In genomic region chr14:103628221-103628683, GRCh38 we compare ENCODE assay signal across 8 cellular contexts. TPM values are rescaled to one million over a fixed set of nuclear protein-coding genes. Genes with fewer than 3 reads are reported as not detected.
DNase-seq lines count a peak whose midpoint lies in the region; ATAC-seq, FAIRE-seq and TF ChIP-seq lines count a peak whose summit lies in the region.

No MANE protein-coding gene starts in this region.

- CTCF ChIA-PET in IMR-90 (lab: Yijun Ruan, JAX), result interaction anchor here (0.6 kb wide), 1 partner anchor 40 kb away, joined by 11 read pairs; no protein-coding TSS in a partner anchor

- H3K14ac ChIP-seq in IMR-90 (replicated peaks; ENCODE audit: low read depth, low read length), result peak overlapping the region; percentile 88

- TF ChIP-seq CTCF in GM06990 (IDR thresholded peaks at IDR 0.05; ENCODE audit: insufficient read depth, low read length, poor library complexity, severe bottlenecking) (no peak), IMR-90 (conservative IDR thresholded peaks at IDR 0.05; ENCODE audit: low read depth, low read length) (no peak), neural cell (IDR thresholded peaks at IDR 0.05; ENCODE audit: poor library complexity, severe bottlenecking) (no peak)

- H3K79me1 ChIP-seq in IMR-90 (ENCODE audit: low read depth in 1 of 2, low read length in 2 of 2), result peaks cover 0 to 25% of the 10 kb centered on the region in 2 experiments; a peak in 2 of 4 replicates

- H4K5ac ChIP-seq in IMR-90 (ENCODE audit: low read depth, low read length), result peak overlapping the region; percentile 87

- peak overlapping the region; percentile 58; the same call in 1 of the 2 replicates for H3K18ac ChIP-seq in IMR-90 (ENCODE audit: low read depth, low read length)

- H3K27me3 ChIP-seq in GM06990 (replicated peaks; ENCODE audit: control insufficient read depth, insufficient read depth, low read length), result no peaks in the 10 kb centered on the region
- no peaks in the 10 kb centered on the region for H3K27me3 ChIP-seq in IMR-90 (ENCODE audit: control insufficient read depth, insufficient read depth, low read length)
- H3K27me3 ChIP-seq in neural cell (ENCODE audit: insufficient read depth, low read depth, low read length), result no peaks in the 10 kb centered on the region

- H4K20me1 ChIP-seq in IMR-90 (ENCODE audit: insufficient read depth, low read length) (peaks cover 33% of the 10 kb centered on the region), neural cell (ENCODE audit: insufficient read depth) (no peaks in the 10 kb centered on the region)

- DNase-seq in GM06990 (ENCODE audit: extremely low read depth, insufficient read length), result peak; percentile 68
- DNase-seq in IMR-90, result peak; percentile 79
- peak; percentile 43 to 45 for DNase-seq in activated T-cell treated with anti-CD3 and anti-CD28 coated beads, Interleukin-2, amount 50 U/mL, for 72 hours
- peak; percentile 55 to 65 for DNase-seq in frontal cortex (ENCODE audit: low spot score in 2 of 2)
- no peak for DNase-seq in NCI-H2081 treated with DMSO at 0.1 percent for 48 hours (lab: John Stamatoyannopoulos, UW)
- no peak for DNase-seq in superior temporal gyrus (ENCODE audit: extremely low spot score)
- DNase-seq in activated gamma-delta T cell treated with Interleukin-2 at 50 U/mL for 16 hours, result no peak

- peak overlapping the region; percentile 89; the same call in 1 of the 2 replicates for H3K23ac ChIP-seq in IMR-90 (ENCODE audit: low read depth, low read length)

- H3F3A ChIP-seq in neural cell (ENCODE audit: insufficient read depth, low read length, poor library complexity, severe bottlenecking), result no peaks in the 10 kb centered on the region

- no peak; the same call in 1 of the 2 replicates for TF ChIP-seq RAD21 in IMR-90 (IDR thresholded peaks at IDR 0.05; ENCODE audit: low read length)
- TF ChIP-seq RAD21 in neural cell (conservative IDR thresholded peaks at IDR 0.05), result no peak

- POLR2A ChIA-PET in IMR-90 (lab: Charles Lee; ENCODE audit: unreplicated experiment), result interaction anchor here (0.6 to 0.7 kb wide), 2 partner anchors 13 to 28 kb away, joined by 4 read pairs; no protein-coding TSS in a partner anchor

- dilution Hi-C loops in IMR-90 (cut with HindIII; ENCODE audit: low sequenced_read_pairs, unreplicated experiment), result no loop called here

- peaks cover 47% of the 10 kb centered on the region for H3K79me2 ChIP-seq in neural cell (replicated peaks; ENCODE audit: insufficient read depth, low read length)

- no peak for TF ChIP-seq EP300 in neural cell (conservative IDR thresholded peaks at IDR 0.05; ENCODE audit: poor library complexity, severe bottlenecking)

- H2AFZ ChIP-seq in IMR-90 (replicated peaks; ENCODE audit: low read length, poor library complexity) (peak overlapping the region; percentile 100), neural cell (ENCODE audit: low read depth, low read length) (peak overlapping the region; percentile 95)

- intact Hi-C loops in IMR-90 (cut with micrococcal nuclease), result loop anchor here (2.0 kb wide), 1 partner anchor 31 kb away; no protein-coding TSS in a partner anchor

- H2AK9ac ChIP-seq in IMR-90 (replicated peaks; ENCODE audit: low read depth, low read length, poor library complexity), result peak overlapping the region; percentile 99

- peak overlapping the region; percentile 79 for H3K27ac Mint-ChIP-seq in activated T-cell treated with anti-CD3 and anti-CD28 coated beads, Interleukin-2, amount 50 U/mL, for 72 hours

- peak overlapping the region; percentile 85 to 90 for H3K4me3 Mint-ChIP-seq in activated T-cell treated with anti-CD3 and anti-CD28 coated beads, Interleukin-2, amount 50 U/mL, for 72 hours

- H3K4me1 ChIP-seq in IMR-90 (ENCODE audit: control insufficient read depth, insufficient read depth, low read length), result peaks cover 15% of the 10 kb centered on the region

- H3K56ac ChIP-seq in IMR-90 (ENCODE audit: extremely low read depth, insufficient read depth, low read length), result peak overlapping the region; percentile 33

- no peaks in the 10 kb centered on the region for H3K9me3 Mint-ChIP-seq in activated T-cell treated with anti-CD3 and anti-CD28 coated beads, Interleukin-2, amount 50 U/mL, for 72 hours

- in situ Hi-C loops in IMR-90 (cut with MboI; ENCODE audit: low sequenced_read_pairs), result no loop called here

- H2BK20ac ChIP-seq in IMR-90 (ENCODE audit: low read depth, low read length), result peak overlapping the region; percentile 63

- H2BK15ac ChIP-seq in IMR-90 (ENCODE audit: low read depth, low read length), result peak overlapping the region; percentile 84; the same call in 2 of the 3 replicates

- peak overlapping the region; percentile 93 for H4K91ac ChIP-seq in IMR-90 (ENCODE audit: insufficient read depth, low read depth, low read length)

- H3K4ac ChIP-seq in IMR-90 (ENCODE audit: low read depth, low read length), result peak overlapping the region; percentile 99

- TF ChIP-seq POLR2A in IMR-90 (IDR thresholded peaks at IDR 0.05; ENCODE audit: low read depth, low read length), result peak; percentile 75

- H2AK5ac ChIP-seq in IMR-90 (ENCODE audit: low read depth, low read length), result peak overlapping the region; percentile 90

- peak overlapping the region; percentile 99 for H4K8ac ChIP-seq in IMR-90 (ENCODE audit: low read depth in 2 of 2, low read length in 2 of 2)

- H3K27me3 Mint-ChIP-seq in activated T-cell treated with anti-CD3 and anti-CD28 coated beads, Interleukin-2, amount 50 U/mL, for 72 hours (ENCODE audit: low read depth), result no peaks in the 10 kb centered on the region

- peak overlapping the region; percentile 84 for H3K4me2 ChIP-seq in IMR-90 (ENCODE audit: low read depth, low read length)
- peak overlapping the region; percentile 75 for H3K4me2 ChIP-seq in neural cell (ENCODE audit: low read length)

- no TSS peak for BruUV-seq in IMR-90 (replicated peaks; lab: Mats Ljungman, UMichigan)

- peaks cover 0 to 3% of the 10 kb centered on the region in 2 donors for H3K36me3 Mint-ChIP-seq in activated T-cell treated with anti-CD3 and anti-CD28 coated beads, Interleukin-2, amount 50 U/mL, for 72 hours (ENCODE audit: insufficient read depth in 2 of 2)

- H3K4me3 ChIP-seq in GM06990 (replicated peaks; ENCODE audit: low read depth, low read length) (peak overlapping the region; percentile 91), IMR-90 (ENCODE audit: insufficient read depth, low read depth, low read length) (peak overlapping the region; percentile 97), neural cell (ENCODE audit: low read length) (peak overlapping the region; percentile 89)

- H2BK5ac ChIP-seq in IMR-90 (ENCODE audit: low read depth, low read length, poor library complexity, severe bottlenecking), result peak overlapping the region; percentile 95

- H3K4me1 Mint-ChIP-seq in activated T-cell treated with anti-CD3 and anti-CD28 coated beads, Interleukin-2, amount 50 U/mL, for 72 hours (ENCODE audit: low read depth), result peaks cover 39% of the 10 kb centered on the region

- H3K36me3 ChIP-seq in GM06990 (ENCODE audit: control insufficient read depth, insufficient read depth, low read length) (peaks cover 2% of the 10 kb centered on the region), IMR-90 (ENCODE audit: control insufficient read depth, insufficient read depth, low read length) (peaks cover 3% of the 10 kb centered on the region; the same call in 1 of the 2 replicates), neural cell (ENCODE audit: insufficient read depth, low read length) (no peaks in the 10 kb centered on the region)

- H3K9ac ChIP-seq in IMR-90 (ENCODE audit: low read depth, low read length) (peak overlapping the region; percentile 75), neural cell (ENCODE audit: low read length) (peak overlapping the region; percentile 97)

- H3K27ac ChIP-seq in IMR-90 (ENCODE audit: insufficient read depth, low read length), result peak overlapping the region; percentile 98
- H3K27ac ChIP-seq in neural cell (ENCODE audit: low read length), result peak overlapping the region; percentile 88

- ATAC-seq in IMR-90 (ENCODE audit: low read depth), result peak; percentile 50
- ATAC-seq in activated T-cell treated with anti-CD3 and anti-CD28 coated beads, Interleukin-2, amount 50 U/mL, for 72 hours (replicated peaks in 1 of 2), result peak in 1 of 2 donors; percentile 13

- H2BK120ac ChIP-seq in IMR-90 (ENCODE audit: low read depth, low read length), result peak overlapping the region; percentile 63

- H3K9me2 ChIP-seq in neural cell (ENCODE audit: insufficient read depth, low read length), result no peaks in the 10 kb centered on the region

- H3K9me3 ChIP-seq in IMR-90 (ENCODE audit: control insufficient read depth, insufficient read depth, low read length), result no peaks in the 10 kb centered on the region
- H3K9me3 ChIP-seq in neural cell (ENCODE audit: low read length), result no peaks in the 10 kb centered on the region

- FAIRE-seq in frontal cortex (lab: Jason Lieb, UNC), result no peak

- WGBS in IMR-90 (ENCODE audit: extremely low coverage in 2 of 2, insufficient read length in 1 of 2), 2 experiments, result 0% methylated on average over 2 of the region's 31 CpGs; no CpG with 5 or more reads in 1 of the 2 experiments

- H3K9me1 ChIP-seq in IMR-90 (ENCODE audit: insufficient read depth, low read length), result peaks cover 14% of the 10 kb centered on the region

TF ChIP-seq in IMR-90, 13 proteins besides CTCF, POLR2A, EP300 and RAD21 (continues in another document):
- TF ChIP-seq MAFK (IDR thresholded peaks at IDR 0.05; ENCODE audit: low read depth, low read length) (peak; percentile 82), MXI1 (IDR thresholded peaks at IDR 0.05; ENCODE audit: borderline replicate concordance, low read depth, low read length) (peak; percentile 78; the same call in 1 of the 2 replicates)

TF ChIP-seq in neural cell, 6 proteins besides CTCF, POLR2A, EP300 and RAD21 (continues in another document):
- no peak for TF ChIP-seq TAF1 (IDR thresholded peaks at IDR 0.05; ENCODE audit: low read depth)
- no peak for TF ChIP-seq EZH2 (IDR thresholded peaks at IDR 0.05; ENCODE audit: borderline replicate concordance, insufficient read depth, low read length, poor library complexity, severe bottlenecking)
- no peak for TF ChIP-seq SMC3 (conservative IDR thresholded peaks at IDR 0.05; ENCODE audit: poor library complexity)

RNA-seq across cellular contexts. Expression of gene KLC1, which starts 0.8 kb away (rescaled TPM):
- total RNA-seq in IMR-90 (2012; rRNA removed), result 101 and 139 TPM in 2 replicates
- polyA plus RNA-seq in IMR-90 (2012; rRNA removed), result 155 and 157 TPM in 2 replicates
- 202 and 321 TPM in 2 replicates for polyA plus RNA-seq in IMR-90 (2012; cell fraction: cytosol; rRNA removed)
- polyA plus RNA-seq in IMR-90 (2012; cell fraction: nucleus; rRNA removed; ENCODE audit: low replicate concordance), result 401 and 574 TPM in 2 replicates
- 100 to 1,000 TPM; 165 to 177 TPM for total RNA-seq in activated T-cell treated with anti-CD3 and anti-CD28 coated beads, Interleukin-2, amount 50 U/mL, for 72 hours
- 322 TPM for total RNA-seq in frontal cortex
- polyA plus RNA-seq in neural cell, result 1,243 and 1,272 TPM in 2 replicates
- polyA minus RNA-seq in neural cell, result 589 and 744 TPM in 2 replicates

Comparison
In these comparisons a context has a peak if more than half of its experiments do, and no peak if none do; other contexts are left out.
1. DNase-seq: peak in GM06990 (single experiment), IMR-90 (single experiment), activated T-cell treated with anti-CD3 and anti-CD28 coated beads, Interleukin-2, amount 50 U/mL, for 72 hours (2 of 2) and frontal cortex (2 of 2); none in NCI-H2081 treated with DMSO at 0.1 percent for 48 hours (single experiment), superior temporal gyrus (single experiment) and activated gamma-delta T cell treated with Interleukin-2 at 50 U/mL for 16 hours (single experiment).
2. Peak in every context shown above with its lines, with median percentiles within 50 percentile points of each other: H3K4me3 ChIP-seq.